Comparison of ENCODE assay signal across 12 cellular contexts in the genomic region with DNA sequence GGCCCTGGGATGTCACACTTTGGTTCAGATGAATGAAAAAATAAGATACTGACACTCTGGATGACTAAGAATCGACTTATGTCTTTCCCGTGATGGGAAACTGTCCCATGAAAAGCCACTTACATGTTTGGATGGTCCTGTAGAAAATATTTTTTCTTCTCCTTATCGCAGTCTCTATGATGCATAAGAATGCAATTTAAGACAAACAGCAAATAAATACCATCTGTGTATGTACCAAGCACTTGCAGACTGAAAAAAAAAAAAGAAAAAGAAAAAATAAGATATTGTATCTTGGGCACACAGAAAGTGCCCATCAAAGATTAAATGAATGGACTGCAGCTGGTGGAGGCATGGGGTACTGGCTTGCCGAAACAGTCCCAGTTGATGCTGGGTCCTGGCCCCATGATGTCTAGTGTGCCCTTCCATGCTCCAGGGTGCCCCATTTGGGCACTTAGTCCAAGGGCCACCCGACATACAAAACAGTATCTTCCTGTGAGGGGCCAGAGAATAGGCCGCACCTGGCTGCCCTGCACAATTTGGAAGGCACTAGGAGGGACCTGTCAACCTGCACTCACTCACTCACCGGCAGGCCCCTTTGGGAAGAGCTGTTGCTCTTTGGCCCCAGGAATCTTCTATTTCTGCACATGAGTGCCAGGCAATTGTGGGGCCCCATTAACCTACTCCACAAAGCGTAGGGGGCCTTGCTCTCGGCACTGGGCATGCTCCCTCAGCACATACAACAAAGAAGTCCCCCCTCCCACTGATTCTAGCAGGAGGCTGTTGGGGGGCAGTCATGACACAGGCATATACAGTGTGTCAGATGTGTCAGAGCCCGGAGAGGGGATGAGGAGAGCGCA. TPM values are rescaled to one million over a fixed set of nuclear protein-coding genes. Genes with fewer than 3 reads are reported as not detected.
DNase-seq lines count a peak whose midpoint lies in the region; TF ChIP-seq lines count a peak whose summit lies in the region.
"Had no signal": no experiment of that assay in that cellular context is flagged by ENCODE, and none has a peak within 500 bp of the region (broad histone marks: within the 10 kb centered on the region; RNA-seq: fewer than 3 reads in every experiment).

No MANE protein-coding gene starts in this region.

- peak overlapping the region; percentile 67 for H3K27ac Mint-ChIP-seq in activated CD4-positive, alpha-beta T cell treated with anti-CD3 and anti-CD28 coated beads, Interleukin-2, amount 10 ng/mL, durations not matched to agents 7 days and 5 days
- H3K27ac Mint-ChIP-seq in IgD-negative memory B cell (peak overlapping the region in 1 of 3 donors; percentile 92), chondrocyte (ENCODE audit: unreplicated experiment) (peak overlapping the region; percentile 71), osteocyte (ENCODE audit: unreplicated experiment) (peak overlapping the region; percentile 47)

- DNase-seq in activated CD4-positive, alpha-beta T cell treated with anti-CD3 and anti-CD28 coated beads, Interleukin-2, amount 10 ng/mL, durations not matched to agents 7 days and 5 days: no peak
- no peak for DNase-seq in activated CD4-positive, alpha-beta T cell treated with anti-CD3 and anti-CD28 coated beads, Interleukin-2, amount 50 U/mL, for 48 hours
- DNase-seq in chondrocyte (ENCODE audit: low spot score) (no peak), osteocyte (ENCODE audit: extremely low spot score, unreplicated experiment) (no peak), NCI-H82 (lab: John Stamatoyannopoulos, UW) (no peak), NCI-H187 (lab: John Stamatoyannopoulos, UW) (no peak)
- no peak for DNase-seq in effector memory CD4-positive, alpha-beta T cell
- DNase-seq: anterior cingulate cortex, NCI-H1092, NCI-H2227 treated with DMSO at 0.1 percent for 48 hours, transverse colon had no signal

- peak overlapping the region; percentile 56 for H3K4me3 Mint-ChIP-seq in activated CD4-positive, alpha-beta T cell treated with anti-CD3 and anti-CD28 coated beads, Interleukin-2, amount 10 ng/mL, durations not matched to agents 7 days and 5 days
- peak overlapping the region; percentile 58 to 78 (median 68) for H3K4me3 Mint-ChIP-seq in IgD-negative memory B cell
- peak overlapping the region; percentile 53 for H3K4me3 Mint-ChIP-seq in chondrocyte (ENCODE audit: unreplicated experiment)
- peak overlapping the region; percentile 67 for H3K4me3 Mint-ChIP-seq in osteocyte (ENCODE audit: unreplicated experiment)

- POLR2A ChIA-PET in activated CD4-positive, alpha-beta T cell treated with anti-CD3 and anti-CD28 coated beads, Interleukin-2, amount 10 ng/mL, durations not matched to agents 7 days and 5 days (lab: Charles Lee): no interaction called here

- CTCF ChIA-PET in activated CD4-positive, alpha-beta T cell treated with anti-CD3 and anti-CD28 coated beads, Interleukin-2, amount 10 ng/mL, durations not matched to agents 7 days and 5 days (lab: Charles Lee): no interaction called here

- no peak overlapping the region for H3K4me3 ChIP-seq in effector memory CD4-positive, alpha-beta T cell (ENCODE audit: insufficient read depth, low read depth, low read length, poor library complexity, severe bottlenecking)
- H3K4me3 ChIP-seq: transverse colon had no signal

- H3K9me3 ChIP-seq in effector memory CD4-positive, alpha-beta T cell (ENCODE audit: control insufficient read depth, low read length): no peaks in the 10 kb centered on the region
- H3K9me3 ChIP-seq: transverse colon had no signal

- peaks cover 5% of the 10 kb centered on the region for H3K36me3 Mint-ChIP-seq in activated CD4-positive, alpha-beta T cell treated with anti-CD3 and anti-CD28 coated beads, Interleukin-2, amount 10 ng/mL, durations not matched to agents 7 days and 5 days (ENCODE audit: low read depth)
- H3K36me3 Mint-ChIP-seq in IgD-negative memory B cell: no peaks in the 10 kb centered on the region
- H3K36me3 Mint-ChIP-seq in chondrocyte (ENCODE audit: low read depth): peaks cover 2% of the 10 kb centered on the region
- H3K36me3 Mint-ChIP-seq in osteocyte (ENCODE audit: unreplicated experiment): no peaks in the 10 kb centered on the region

- H3K4me1 Mint-ChIP-seq in activated CD4-positive, alpha-beta T cell treated with anti-CD3 and anti-CD28 coated beads, Interleukin-2, amount 10 ng/mL, durations not matched to agents 7 days and 5 days: peaks cover 43% of the 10 kb centered on the region
- H3K4me1 Mint-ChIP-seq in IgD-negative memory B cell: peaks cover 20 to 31% (median 21%) of the 10 kb centered on the region in 3 donors
- H3K4me1 Mint-ChIP-seq in chondrocyte (ENCODE audit: low read depth): peaks cover 27% of the 10 kb centered on the region
- peaks cover 30% of the 10 kb centered on the region for H3K4me1 Mint-ChIP-seq in osteocyte (ENCODE audit: unreplicated experiment)

- no peaks in the 10 kb centered on the region for H3K9me3 Mint-ChIP-seq in activated CD4-positive, alpha-beta T cell treated with anti-CD3 and anti-CD28 coated beads, Interleukin-2, amount 10 ng/mL, durations not matched to agents 7 days and 5 days
- H3K9me3 Mint-ChIP-seq in IgD-negative memory B cell (peaks cover 0 to 1% (median 0%) of the 10 kb centered on the region in 3 donors), chondrocyte (ENCODE audit: low read depth) (no peaks in the 10 kb centered on the region), osteocyte (ENCODE audit: unreplicated experiment) (no peaks in the 10 kb centered on the region)

- TF ChIP-seq CTCF in chondrocyte (IDR thresholded peaks at IDR 0.05) (no peak), osteocyte (IDR thresholded peaks at IDR 0.05) (no peak)

- H3K27me3 ChIP-seq in effector memory CD4-positive, alpha-beta T cell (replicated peaks; ENCODE audit: control insufficient read depth, insufficient read depth, low read length, poor library complexity, severe bottlenecking): no peaks in the 10 kb centered on the region

- peaks cover 36% of the 10 kb centered on the region for H3K4me1 ChIP-seq in effector memory CD4-positive, alpha-beta T cell (ENCODE audit: control insufficient read depth, insufficient read depth, low read length, poor library complexity, severe bottlenecking)

- H3K27ac ChIP-seq in effector memory CD4-positive, alpha-beta T cell (ENCODE audit: insufficient read depth, low read length, poor library complexity, severe bottlenecking): no peak overlapping the region
- H3K27ac ChIP-seq: transverse colon had no signal

- peaks cover 33% of the 10 kb centered on the region for H3K27me3 Mint-ChIP-seq in activated CD4-positive, alpha-beta T cell treated with anti-CD3 and anti-CD28 coated beads, Interleukin-2, amount 10 ng/mL, durations not matched to agents 7 days and 5 days
- peaks cover 26% of the 10 kb centered on the region for H3K27me3 Mint-ChIP-seq in IgD-negative memory B cell
- H3K27me3 Mint-ChIP-seq in chondrocyte (ENCODE audit: low read depth): peaks cover 20% of the 10 kb centered on the region
- peaks cover 31% of the 10 kb centered on the region for H3K27me3 Mint-ChIP-seq in osteocyte (ENCODE audit: unreplicated experiment)

- no peaks in the 10 kb centered on the region for H3K36me3 ChIP-seq in effector memory CD4-positive, alpha-beta T cell (ENCODE audit: control insufficient read depth, insufficient read depth, low read length)
- H3K36me3 ChIP-seq: transverse colon had no signal

RNA-seq across cellular contexts. Expression of a gene that starts 2.5 kb away (rescaled TPM):
- total RNA-seq in activated CD4-positive, alpha-beta T cell treated with anti-CD3 and anti-CD28 coated beads, Interleukin-2, amount 10 ng/mL, durations not matched to agents 7 days and 5 days: 10 to 100 TPM; 20.0 to 20.8 TPM
- 5.0 TPM for polyA plus RNA-seq in IgD-negative memory B cell
- total RNA-seq in chondrocyte (15.3 to 17.6 TPM (median 17.6 TPM) in 3 replicates), osteocyte (17.2 and 17.3 TPM in 2 replicates)

RNA-seq across cellular contexts. Expression of a gene that starts 23.5 kb away (rescaled TPM):
- 10 to 100 TPM; 46.9 to 49.2 TPM for total RNA-seq in activated CD4-positive, alpha-beta T cell treated with anti-CD3 and anti-CD28 coated beads, Interleukin-2, amount 10 ng/mL, durations not matched to agents 7 days and 5 days
- 3.1 TPM for polyA plus RNA-seq in IgD-negative memory B cell
- 27.7 to 29.5 TPM (median 29.5 TPM) in 3 replicates for total RNA-seq in chondrocyte
- 34.3 and 40.6 TPM in 2 replicates for total RNA-seq in osteocyte
